ENCODE assay signal across 8 cellular contexts in the genomic region with DNA sequence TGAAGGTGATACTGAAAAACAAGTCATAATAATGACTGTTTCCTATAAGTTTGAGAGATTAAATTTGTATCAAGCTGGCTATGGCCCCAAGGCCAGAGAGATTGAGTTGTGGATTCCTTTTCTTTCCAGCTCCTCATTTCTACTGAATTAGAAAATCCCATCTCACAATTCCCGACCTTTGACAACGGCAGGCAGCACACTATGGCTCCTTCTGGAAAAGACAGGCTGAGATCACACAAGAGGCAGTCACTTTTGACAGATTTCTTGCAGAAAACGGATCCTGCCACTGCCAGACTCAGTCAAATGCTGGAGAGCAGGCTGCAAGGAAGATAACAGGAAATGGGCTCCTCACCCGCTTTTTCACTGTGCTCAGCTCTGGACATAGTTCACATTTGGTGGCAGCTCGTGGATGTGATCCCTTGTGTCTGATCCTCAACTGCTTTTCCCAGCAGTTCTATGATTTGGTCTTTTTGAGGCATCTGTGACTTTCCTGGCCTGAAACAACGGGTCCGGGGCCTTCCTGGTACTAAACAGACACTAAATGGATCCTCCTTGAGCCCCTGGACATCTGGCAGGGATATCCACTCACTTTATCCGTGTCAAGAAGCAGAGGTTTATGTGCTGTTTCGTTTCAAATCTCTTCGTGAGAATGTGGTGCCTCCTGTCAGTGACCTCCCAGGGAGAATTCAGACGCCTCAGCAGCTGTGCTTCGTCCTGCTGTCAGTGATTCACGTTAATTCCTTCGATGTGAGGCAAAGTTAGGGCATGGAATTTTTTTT. TPM values are rescaled to one million over a fixed set of nuclear protein-coding genes. Genes with fewer than 3 reads are reported as not detected.
DNase-seq lines count a peak whose midpoint lies in the region; ATAC-seq and TF ChIP-seq lines count a peak whose summit lies in the region.
"Had no signal": no experiment of that assay in that cellular context is flagged by ENCODE, and none has a peak within 500 bp of the region (broad histone marks: within the 10 kb centered on the region; RNA-seq: fewer than 3 reads in every experiment).

No MANE protein-coding gene starts in this region.

- H3K4me1 Mint-ChIP-seq in activated CD8-positive, alpha-beta T cell treated with anti-CD3 and anti-CD28 coated beads, Interleukin-2, amount 10 ng/mL, durations not matched to agents 7 days and 5 days (ENCODE audit: low read depth): no peaks in the 10 kb centered on the region

- intact Hi-C loops in IMR-90 (cut with micrococcal nuclease) (loop anchor here (1.0 to 2.0 kb wide), 2 partner anchors 25 to 26 kb away; a partner anchor contains a TSS), left colon (cut with DNase I, micrococcal nuclease) (no loop called here), transverse colon (cut with DNase I; ENCODE audit: low total_unique reads) (no loop called here), thyroid gland (cut with DNase I) (no loop called here)

- peak overlapping the region; percentile 86 for H3K56ac ChIP-seq in IMR-90 (ENCODE audit: extremely low read depth, insufficient read depth, low read length)

- TF ChIP-seq RAD21 in IMR-90 (IDR thresholded peaks at IDR 0.05; ENCODE audit: low read length): peak; percentile 18; the same call in 1 of the 2 replicates

- POLR2A ChIA-PET in IMR-90 (lab: Charles Lee; ENCODE audit: unreplicated experiment): interaction anchor here (0.5 to 0.7 kb wide), 3 partner anchors 11 to 1385 kb away, joined by 3 to 11 read pairs (median 4); no protein-coding TSS in a partner anchor
- POLR2A ChIA-PET in activated CD8-positive, alpha-beta T cell treated with anti-CD3 and anti-CD28 coated beads, Interleukin-2, amount 10 ng/mL, durations not matched to agents 7 days and 5 days (lab: Charles Lee): interaction anchor here (0.7 kb wide), 1 partner anchor 110 kb away, joined by 3 read pairs; no protein-coding TSS in a partner anchor

- H3K14ac ChIP-seq in IMR-90 (replicated peaks; ENCODE audit: low read depth, low read length): peak overlapping the region; percentile 73

- H3K18ac ChIP-seq in IMR-90 (ENCODE audit: low read depth, low read length): peak overlapping the region; percentile 73

- no peak overlapping the region for H3K4me3 Mint-ChIP-seq in activated CD8-positive, alpha-beta T cell treated with anti-CD3 and anti-CD28 coated beads, Interleukin-2, amount 10 ng/mL, durations not matched to agents 7 days and 5 days

- ATAC-seq in IMR-90 (ENCODE audit: low read depth): peak; percentile 79
- no peak for ATAC-seq in left colon
- ATAC-seq in activated CD8-positive, alpha-beta T cell treated with anti-CD3 and anti-CD28 coated beads, Interleukin-2, amount 10 ng/mL, durations not matched to agents 7 days and 5 days: no peak

- peaks cover 13% of the 10 kb centered on the region for H3K27me3 Mint-ChIP-seq in activated CD8-positive, alpha-beta T cell treated with anti-CD3 and anti-CD28 coated beads, Interleukin-2, amount 10 ng/mL, durations not matched to agents 7 days and 5 days (ENCODE audit: low read depth)

- H3K23ac ChIP-seq in IMR-90 (ENCODE audit: low read depth, low read length): peak overlapping the region; percentile 87

- no peaks in the 10 kb centered on the region for H3K36me3 ChIP-seq in IMR-90 (ENCODE audit: control insufficient read depth, insufficient read depth, low read length)
- no peaks in the 10 kb centered on the region for H3K36me3 ChIP-seq in transverse colon
- H3K36me3 ChIP-seq in thyroid gland: no peaks in the 10 kb centered on the region

- peak overlapping the region; percentile 94 for H4K91ac ChIP-seq in IMR-90 (ENCODE audit: insufficient read depth, low read depth, low read length)

- peaks cover 0 to 10% of the 10 kb centered on the region in 2 experiments; a peak in 1 of 4 replicates for H3K79me1 ChIP-seq in IMR-90 (ENCODE audit: low read depth in 1 of 2, low read length in 2 of 2)

- in situ Hi-C loops in IMR-90 (cut with MboI; ENCODE audit: low sequenced_read_pairs): no loop called here
- in situ Hi-C loops in transverse colon (cut with MboI; ENCODE audit: low pct_ligation_motif_present in 1 of 4, low pct_unique_long_range_greater_than_20kb in 1 of 4, low sequenced_read_pairs in 3 of 4): no loop called here

- TF ChIP-seq EP300 in transverse colon (IDR thresholded peaks at IDR 0.05; ENCODE audit: low read depth): no peak

- H3K27ac ChIP-seq in IMR-90 (ENCODE audit: insufficient read depth, low read length) (peak overlapping the region; percentile 94), transverse colon (peak overlapping the region; percentile 50 to 77 (median 63)), thyroid gland (no peak overlapping the region)
- H3K27ac ChIP-seq: HL-60 had no signal

- no peaks in the 10 kb centered on the region for H3K36me3 Mint-ChIP-seq in activated CD8-positive, alpha-beta T cell treated with anti-CD3 and anti-CD28 coated beads, Interleukin-2, amount 10 ng/mL, durations not matched to agents 7 days and 5 days (ENCODE audit: low read depth)

- peak; percentile 99 for DNase-seq in IMR-90
- DNase-seq in cardiac fibroblast (ENCODE audit: low read depth in 2 of 2): peak; percentile 97
- DNase-seq in left colon: peak; percentile 28 to 48
- peak; percentile 44 for DNase-seq in transverse colon
- DNase-seq in thyroid gland: no peak
- no peak for DNase-seq in activated CD8-positive, alpha-beta T cell treated with anti-CD3 and anti-CD28 coated beads, Interleukin-2, amount 10 ng/mL, durations not matched to agents 7 days and 5 days
- no peak for DNase-seq in NCI-H69 (lab: John Stamatoyannopoulos, UW)

- dilution Hi-C loops in IMR-90 (cut with HindIII; ENCODE audit: low sequenced_read_pairs, unreplicated experiment): no loop called here

- 0% methylated on average over 2 of the region's 14 CpGs; no CpG with 5 or more reads in 1 of the 2 experiments for WGBS in IMR-90 (ENCODE audit: extremely low coverage in 2 of 2, insufficient read length in 1 of 2), 2 experiments
- 32 to 50% methylated on average over 13 to 14 of the region's 14 CpGs for WGBS in transverse colon (ENCODE audit: low coverage in 1 of 2), 2 donors
- WGBS in thyroid gland, 2 donors: 70 to 71% methylated on average over 14 of the region's 14 CpGs

- peak overlapping the region; percentile 60 for H3K4me2 ChIP-seq in IMR-90 (ENCODE audit: low read depth, low read length)

- BruUV-seq in IMR-90 (replicated peaks; lab: Mats Ljungman, UMichigan): TSS peak; percentile 87

- TF ChIP-seq CTCF in IMR-90 (conservative IDR thresholded peaks at IDR 0.05; ENCODE audit: low read depth, low read length) (no peak), cardiac fibroblast (IDR thresholded peaks at IDR 0.05; ENCODE audit: low read depth, low read length) (no peak), transverse colon (IDR thresholded peaks at IDR 0.05) (no peak), thyroid gland (IDR thresholded peaks at IDR 0.05) (no peak)

- H3K9me3 ChIP-seq in IMR-90 (ENCODE audit: control insufficient read depth, insufficient read depth, low read length) (peaks cover 7% of the 10 kb centered on the region), transverse colon (no peaks in the 10 kb centered on the region), thyroid gland (no peaks in the 10 kb centered on the region)

- H2AK5ac ChIP-seq in IMR-90 (ENCODE audit: low read depth, low read length): peak overlapping the region; percentile 69

- no peak overlapping the region for H3K27ac Mint-ChIP-seq in activated CD8-positive, alpha-beta T cell treated with anti-CD3 and anti-CD28 coated beads, Interleukin-2, amount 10 ng/mL, durations not matched to agents 7 days and 5 days

- H2BK15ac ChIP-seq in IMR-90 (ENCODE audit: low read depth, low read length): peak overlapping the region; percentile 80; the same call in 1 of the 3 replicates

- peak; percentile 78 for TF ChIP-seq POLR2A in IMR-90 (IDR thresholded peaks at IDR 0.05; ENCODE audit: low read depth, low read length)
- no peak for TF ChIP-seq POLR2A in transverse colon (IDR thresholded peaks at IDR 0.05)
- TF ChIP-seq POLR2A in thyroid gland (IDR thresholded peaks at IDR 0.05): no peak

- no peaks in the 10 kb centered on the region for H4K20me1 ChIP-seq in IMR-90 (ENCODE audit: insufficient read depth, low read length)

- H4K8ac ChIP-seq in IMR-90 (ENCODE audit: low read depth in 2 of 2, low read length in 2 of 2): peak overlapping the region; percentile 72 to 79

- peak overlapping the region; percentile 86 for H3K4ac ChIP-seq in IMR-90 (ENCODE audit: low read depth, low read length)

- H2BK20ac ChIP-seq in IMR-90 (ENCODE audit: low read depth, low read length): peak overlapping the region; percentile 86

- H3K9ac ChIP-seq in IMR-90 (ENCODE audit: low read depth, low read length): peak overlapping the region; percentile 76

- H3K9me1 ChIP-seq in IMR-90 (ENCODE audit: insufficient read depth, low read length): peaks cover 18% of the 10 kb centered on the region; the same call in 1 of the 2 replicates

- H2AFZ ChIP-seq in IMR-90 (replicated peaks; ENCODE audit: low read length, poor library complexity): peak overlapping the region; percentile 85

- H3K4me1 ChIP-seq in IMR-90 (ENCODE audit: control insufficient read depth, insufficient read depth, low read length): peaks cover 21% of the 10 kb centered on the region
- H3K4me1 ChIP-seq in transverse colon: no peaks in the 10 kb centered on the region
- H3K4me1 ChIP-seq in thyroid gland: no peaks in the 10 kb centered on the region

- H3K27me3 ChIP-seq in IMR-90 (ENCODE audit: control insufficient read depth, insufficient read depth, low read length) (no peaks in the 10 kb centered on the region), transverse colon (no peaks in the 10 kb centered on the region), thyroid gland (no peaks in the 10 kb centered on the region)

- H4K5ac ChIP-seq in IMR-90 (ENCODE audit: low read depth, low read length): peak overlapping the region; percentile 75

- H3K9me3 Mint-ChIP-seq in activated CD8-positive, alpha-beta T cell treated with anti-CD3 and anti-CD28 coated beads, Interleukin-2, amount 10 ng/mL, durations not matched to agents 7 days and 5 days (ENCODE audit: insufficient read depth): no peaks in the 10 kb centered on the region

- H2BK120ac ChIP-seq in IMR-90 (ENCODE audit: low read depth, low read length): peak overlapping the region; percentile 92

- H3K4me3 ChIP-seq in IMR-90 (ENCODE audit: insufficient read depth, low read depth, low read length) (peak overlapping the region; percentile 9; the same call in 1 of the 2 replicates), cardiac fibroblast (replicated peaks in 1 of 2; ENCODE audit: low read depth in 2 of 2, low read length in 2 of 2) (peak overlapping the region in 1 of 2 donors; percentile 21), transverse colon (no peak overlapping the region), thyroid gland (replicated peaks in 1 of 3) (no peak overlapping the region)

- peak overlapping the region; percentile 95 for H2BK5ac ChIP-seq in IMR-90 (ENCODE audit: low read depth, low read length, poor library complexity, severe bottlenecking)

- CTCF ChIA-PET in IMR-90 (lab: Yijun Ruan, JAX): interaction anchor here (0.6 kb wide), 2 partner anchors 15 to 112 kb away, joined by 3 to 6 read pairs; no protein-coding TSS in a partner anchor
- CTCF ChIA-PET in activated CD8-positive, alpha-beta T cell treated with anti-CD3 and anti-CD28 coated beads, Interleukin-2, amount 10 ng/mL, durations not matched to agents 7 days and 5 days (lab: Charles Lee): no interaction called here

- peak overlapping the region; percentile 1 for H2AK9ac ChIP-seq in IMR-90 (replicated peaks; ENCODE audit: low read depth, low read length, poor library complexity)

RNA-seq across cellular contexts. Expression of a gene that starts 26.1 kb away (rescaled TPM):
- total RNA-seq in IMR-90 (2012; rRNA removed) (16.1 TPM in 2 replicates), left colon (10 to 100 TPM; 18.5 to 30.0 TPM), transverse colon (10 to 100 TPM; 16.0 to 24.7 (median 21.5) TPM), thyroid gland (10 to 100 TPM; 16.8 to 36.6 (median 28.6) TPM)
- polyA plus RNA-seq in IMR-90 (2012; rRNA removed): 17.2 and 19.2 TPM in 2 replicates
- polyA plus RNA-seq in IMR-90 (2012; cell fraction: cytosol; rRNA removed): 13.9 and 18.0 TPM in 2 replicates
- 10.7 and 13.6 TPM in 2 replicates for polyA plus RNA-seq in IMR-90 (2012; cell fraction: nucleus; rRNA removed; ENCODE audit: low replicate concordance)
- total RNA-seq in activated CD8-positive, alpha-beta T cell treated with anti-CD3 and anti-CD28 coated beads, Interleukin-2, amount 10 ng/mL, durations not matched to agents 7 days and 5 days: 1 to 10 TPM; 6.8 to 7.3 TPM

Comparison
In these comparisons a context has a peak if more than half of its experiments do, and no peak if none do; other contexts are left out.
1. DNase-seq: peak in IMR-90 (single experiment), cardiac fibroblast (2 of 2), left colon (2 of 2) and transverse colon (single experiment); none in thyroid gland (0 of 2), activated CD8-positive, alpha-beta T cell treated with anti-CD3 and anti-CD28 coated beads, Interleukin-2, amount 10 ng/mL, durations not matched to agents 7 days and 5 days (single experiment) and NCI-H69 (single experiment).
2. H3K27ac ChIP-seq: peak in IMR-90 (single experiment) and transverse colon (4 of 4); none in thyroid gland (0 of 3).